In the genomic region with DNA sequence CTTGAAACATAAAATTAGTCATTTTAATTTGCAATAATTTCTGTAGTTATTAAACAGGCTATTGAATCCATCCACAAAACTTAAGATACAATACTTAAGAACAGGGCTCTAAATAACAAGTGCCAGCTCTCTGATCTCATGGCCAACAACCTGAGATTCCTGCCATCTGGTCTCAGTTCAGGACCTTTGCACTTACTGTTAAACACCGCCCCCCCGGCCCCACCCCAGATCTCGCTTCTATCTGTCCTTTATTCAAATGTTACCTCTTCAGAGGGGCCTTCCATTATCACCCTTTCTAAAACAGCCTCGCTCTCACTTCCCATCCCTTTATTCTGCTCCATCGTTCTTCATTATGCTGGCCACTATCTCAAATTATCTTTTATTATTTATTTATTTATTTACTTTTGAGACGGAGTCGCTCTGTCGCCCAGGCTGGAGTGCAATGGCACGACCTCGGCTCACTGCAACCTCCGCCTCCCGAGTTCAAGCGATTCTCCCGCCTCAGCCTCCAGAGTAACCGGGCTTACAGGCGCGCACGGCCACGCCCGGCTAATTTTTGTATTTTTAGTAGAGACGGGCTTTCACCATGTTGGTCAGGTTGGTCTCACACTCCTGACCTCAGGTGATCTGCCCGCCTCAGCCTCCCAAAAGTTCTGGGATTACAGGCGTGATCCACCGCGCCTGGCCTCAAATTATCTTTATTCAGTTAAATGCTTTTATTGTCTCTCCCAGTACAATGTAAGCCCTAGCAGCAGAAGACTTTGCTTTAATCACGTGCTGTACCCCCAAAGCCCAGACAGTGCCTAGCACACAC, we compare ENCODE assay signal across 8 cellular contexts. TPM values are rescaled to one million over a fixed set of nuclear protein-coding genes. Genes with fewer than 3 reads are reported as not detected.
DNase-seq lines count a peak whose midpoint lies in the region; ATAC-seq and TF ChIP-seq lines count a peak whose summit lies in the region.

No MANE protein-coding gene starts in this region.

- H3K27ac Mint-ChIP-seq in stimulated activated naive CD8-positive, alpha-beta T cell treated with anti-CD3 and anti-CD28 coated beads, Interleukin-15, Interleukin-2, amounts not matched to agents 100 ng/mL and 50 ng/mL, for 24 hours = peak overlapping the region; percentile 94

- H3K4me1 Mint-ChIP-seq in stimulated activated naive CD8-positive, alpha-beta T cell treated with anti-CD3 and anti-CD28 coated beads, Interleukin-15, Interleukin-2, amounts not matched to agents 100 ng/mL and 50 ng/mL, for 24 hours (ENCODE audit: low read depth) = peaks cover 41% of the 10 kb centered on the region

- intact Hi-C loops in body of pancreas (cut with DNase I) (no loop called here), vagina (cut with DNase I) (no loop called here)

- H3K4me3 Mint-ChIP-seq in stimulated activated naive CD8-positive, alpha-beta T cell treated with anti-CD3 and anti-CD28 coated beads, Interleukin-15, Interleukin-2, amounts not matched to agents 100 ng/mL and 50 ng/mL, for 24 hours = peak overlapping the region; percentile 95

- peak overlapping the region; percentile 75 to 84 (median 82) for H3K27ac ChIP-seq in body of pancreas
- peak overlapping the region; percentile 10 for H3K27ac ChIP-seq in mesodermal cell (ENCODE audit: low read depth, low read length, severe bottlenecking)
- peak overlapping the region; percentile 80 for H3K27ac ChIP-seq in vagina

- no peaks in the 10 kb centered on the region for H3K9me3 ChIP-seq in body of pancreas
- no peaks in the 10 kb centered on the region for H3K9me3 ChIP-seq in mesodermal cell (ENCODE audit: control insufficient read depth, low read length)
- no peaks in the 10 kb centered on the region for H3K9me3 ChIP-seq in vagina

- H3K4me1 ChIP-seq in body of pancreas (peaks cover 45% of the 10 kb centered on the region), mesodermal cell (ENCODE audit: control insufficient read depth, insufficient read depth, low read length, poor library complexity, severe bottlenecking) (peaks cover 2% of the 10 kb centered on the region), vagina (peaks cover 29% of the 10 kb centered on the region)

- H3K36me3 Mint-ChIP-seq in stimulated activated naive CD8-positive, alpha-beta T cell treated with anti-CD3 and anti-CD28 coated beads, Interleukin-15, Interleukin-2, amounts not matched to agents 100 ng/mL and 50 ng/mL, for 24 hours (ENCODE audit: low read depth) = peaks cover 29% of the 10 kb centered on the region

- no peak for ATAC-seq in stimulated activated naive CD8-positive, alpha-beta T cell treated with anti-CD3 and anti-CD28 coated beads, Interleukin-15, Interleukin-2, amounts not matched to agents 100 U/mL and 50 U/mL, for 24 hours
- ATAC-seq in body of pancreas = no peak

- TF ChIP-seq CTCF in body of pancreas (IDR thresholded peaks at IDR 0.05) = no peak
- TF ChIP-seq CTCF in vagina (IDR thresholded peaks at IDR 0.05) = no peak

- H3K27me3 Mint-ChIP-seq in stimulated activated naive CD8-positive, alpha-beta T cell treated with anti-CD3 and anti-CD28 coated beads, Interleukin-15, Interleukin-2, amounts not matched to agents 100 ng/mL and 50 ng/mL, for 24 hours = no peaks in the 10 kb centered on the region

- no peaks in the 10 kb centered on the region for H3K9me3 Mint-ChIP-seq in stimulated activated naive CD8-positive, alpha-beta T cell treated with anti-CD3 and anti-CD28 coated beads, Interleukin-15, Interleukin-2, amounts not matched to agents 100 ng/mL and 50 ng/mL, for 24 hours

- 49 to 51% methylated on average over 26 of the region's 26 CpGs for WGBS in body of pancreas, 2 donors
- 90 to 93% methylated on average over 18 to 24 of the region's 26 CpGs for WGBS in mesodermal cell (ENCODE audit: insufficient coverage in 2 of 2), 2 experiments

- no peak overlapping the region for H3K4me3 ChIP-seq in body of pancreas
- H3K4me3 ChIP-seq in mesodermal cell (ENCODE audit: extremely low read depth, insufficient read depth, low read length, poor library complexity, severe bottlenecking) = peak overlapping the region; percentile 87
- peak overlapping the region; percentile 69 to 72 for H3K4me3 ChIP-seq in vagina

- H3K27me3 ChIP-seq in body of pancreas (no peaks in the 10 kb centered on the region), vagina (no peaks in the 10 kb centered on the region)

- DNase-seq in stimulated activated naive CD8-positive, alpha-beta T cell treated with anti-CD3 and anti-CD28 coated beads, Interleukin-15, Interleukin-2, amounts not matched to agents 100 U/mL and 50 U/mL, for 24 hours = no peak
- DNase-seq in body of pancreas (peak in 2 of 4 donors; percentile 35 to 57), vagina (ENCODE audit: extremely low spot score in 2 of 2) (no peak), NCI-H524 treated with DMSO at 0.1 percent for 48 hours (lab: John Stamatoyannopoulos, UW) (no peak), CD1c-positive myeloid dendritic cell (ENCODE audit: extremely low spot score) (no peak), SKM-1 (lab: John Stamatoyannopoulos, UW; ENCODE audit: unreplicated experiment) (no peak)

- H3K36me3 ChIP-seq in body of pancreas (replicated peaks in 1 of 2; ENCODE audit: insufficient read depth in 1 of 2, low read depth in 2 of 2) (peaks cover 0 to 3% of the 10 kb centered on the region in 2 donors), mesodermal cell (ENCODE audit: control insufficient read depth, insufficient read depth, low read length) (peaks cover 30% of the 10 kb centered on the region), vagina (peaks cover 0 to 12% of the 10 kb centered on the region in 2 donors)

- no peak for TF ChIP-seq POLR2A in body of pancreas (IDR thresholded peaks at IDR 0.05)
- no peak for TF ChIP-seq POLR2A in vagina (IDR thresholded peaks at IDR 0.05)

RNA-seq across cellular contexts. Expression of a gene that starts 0.8 kb away (rescaled TPM):
- 100 to 1,000 TPM; 199 to 588 TPM for total RNA-seq in body of pancreas
- polyA plus RNA-seq in mesodermal cell (2013, experiment 1 of 2) = 248 TPM
- polyA plus RNA-seq in mesodermal cell (2013, experiment 2 of 2) = 212 TPM
- 380 TPM for total RNA-seq in vagina

RNA-seq across cellular contexts. Expression of a gene that starts 11.9 kb away (rescaled TPM):
- total RNA-seq in body of pancreas (not detected), vagina (not detected)
- polyA plus RNA-seq in mesodermal cell (2013, experiment 1 of 2) = 0.07 TPM
- not detected for polyA plus RNA-seq in mesodermal cell (2013, experiment 2 of 2)

RNA-seq across cellular contexts. Expression of a gene that starts 19.8 kb away (rescaled TPM):
- not detected for total RNA-seq in body of pancreas
- polyA plus RNA-seq in mesodermal cell (2013, experiment 1 of 2) = 1.8 TPM
- 2.0 TPM for polyA plus RNA-seq in mesodermal cell (2013, experiment 2 of 2)
- total RNA-seq in vagina = 6.1 TPM

RNA-seq across cellular contexts. Expression of a gene that starts 26.9 kb away (rescaled TPM):
- total RNA-seq in body of pancreas (not detected), vagina (0.98 TPM)
- 3.1 TPM for polyA plus RNA-seq in mesodermal cell (2013, experiment 1 of 2)
- 3.2 TPM for polyA plus RNA-seq in mesodermal cell (2013, experiment 2 of 2)

RNA-seq across cellular contexts. Expression of a gene that starts 29.8 kb away (rescaled TPM):
- 10 to 100 TPM in 1 of 2 donors, 1 to 10 TPM in 1; 8.3 to 24.1 TPM for total RNA-seq in body of pancreas
- 14.7 TPM for polyA plus RNA-seq in mesodermal cell (2013, experiment 1 of 2)
- 9.3 TPM for polyA plus RNA-seq in mesodermal cell (2013, experiment 2 of 2)
- 23.8 TPM for total RNA-seq in vagina

Comparison
In these comparisons a context has a peak if more than half of its experiments do, and no peak if none do; other contexts are left out.
1. H3K27ac ChIP-seq: peak in every context shown above with its lines; median percentile 82 in body of pancreas; 80 in vagina; 10 in mesodermal cell.
2. H3K4me3 ChIP-seq: peak in mesodermal cell (single experiment) and vagina (2 of 2); none in body of pancreas (0 of 2).